ENCODE assay signal across 19 cellular contexts in genomic region chr14:33908540-33909223, GRCh38. TPM values are rescaled to one million over a fixed set of nuclear protein-coding genes. Genes with fewer than 3 reads are reported as not detected.
DNase-seq lines count a peak whose midpoint lies in the region; ATAC-seq, FAIRE-seq and TF ChIP-seq lines count a peak whose summit lies in the region.
"Had no signal": no experiment of that assay in that cellular context is flagged by ENCODE, and none has a peak within 500 bp of the region (broad histone marks: within the 10 kb centered on the region; RNA-seq: fewer than 3 reads in every experiment).

No MANE protein-coding gene starts in this region.

- no peak overlapping the region for H4K5ac ChIP-seq in H1 (ENCODE audit: insufficient read length, low read depth, low read length)

- H2BK5ac ChIP-seq in H1 (ENCODE audit: low read depth, low read length), result no peak overlapping the region; the same call in 1 of the 2 replicates

- no peaks in the 10 kb centered on the region for H4K20me1 ChIP-seq in H1 (replicated peaks in 1 of 2; ENCODE audit: control insufficient read depth in 1 of 2, insufficient read depth in 2 of 2, low read length in 2 of 2)

- H2BK12ac ChIP-seq in H1 (ENCODE audit: low read depth, low read length), result 0 out of 2 replicates have a peak overlapping the region, but pooled peaks have one; percentile 27

- ATAC-seq in mucosa of descending colon, result peak; percentile 87
- ATAC-seq: heart right ventricle, lower lobe of right lung, T-helper 17 cell had no signal

- H3K14ac ChIP-seq in H1 (ENCODE audit: insufficient read length), result no peak overlapping the region

- H3K27ac ChIP-seq in H1 (ENCODE audit: low read depth, low read length), result no peak overlapping the region
- H3K27ac ChIP-seq: adrenal gland, heart right ventricle, lower lobe of right lung, thyroid gland had no signal

- H3K23ac ChIP-seq in H1 (ENCODE audit: insufficient read length), result no peak overlapping the region

- H3K18ac ChIP-seq in H1 (ENCODE audit: extremely low read depth, low read length), result no peak overlapping the region

- POLR2A ChIA-PET in H1 (lab: Charles Lee; ENCODE audit: partially characterized antibody), result interaction anchor here (1.3 kb wide), 1 partner anchor 41 kb away, joined by 3 read pairs; no protein-coding TSS in a partner anchor

- H3K79me1 ChIP-seq in H1 (ENCODE audit: low read depth, low read length), result no peaks in the 10 kb centered on the region

- H3K56ac ChIP-seq in H1 (replicated peaks; ENCODE audit: insufficient read length, low read depth, low read length), result no peak overlapping the region

- no peaks in the 10 kb centered on the region; a peak in 1 of 4 replicates for H3K9me3 ChIP-seq in H1 (ENCODE audit: insufficient read depth in 2 of 2, low read depth in 1 of 2, low read length in 1 of 2)
- no peaks in the 10 kb centered on the region for H3K9me3 ChIP-seq in mucosa of descending colon
- H3K9me3 ChIP-seq: adrenal gland, heart right ventricle, lower lobe of right lung, thyroid gland had no signal

- H2AK5ac ChIP-seq in H1 (ENCODE audit: low read depth, low read length), result no peak overlapping the region

- H3K4me2 ChIP-seq in H1 (ENCODE audit: insufficient read depth in 1 of 2, low read depth in 2 of 2, low read length in 2 of 2), result no peak overlapping the region

- no peak overlapping the region for H2BK20ac ChIP-seq in H1 (ENCODE audit: low read length)

- TF ChIP-seq CTCF in GM12865 (IDR thresholded peaks at IDR 0.05; ENCODE audit: insufficient read depth, low read depth, low read length, missing control alignments), result no peak
- peak; percentile 48 to 62 (median 52) for TF ChIP-seq CTCF in H1 (IDR thresholded peaks at IDR 0.05; ENCODE audit: control extremely low read depth in 1 of 3, insufficient read depth in 1 of 3, low read depth in 1 of 3, low read length in 3 of 3)
- no peak for TF ChIP-seq CTCF in mucosa of descending colon (IDR thresholded peaks at IDR 0.05)

- intact Hi-C loops in mucosa of descending colon (cut with DNase I, micrococcal nuclease), result no loop called here

- H3K4me3 ChIP-seq in GM12865 (ENCODE audit: low read depth, low read length), result no peak overlapping the region
- H3K4me3 ChIP-seq in H1 (ENCODE audit: extremely low read depth in 1 of 4, insufficient read depth in 2 of 4, low read depth in 3 of 4, low read length in 4 of 4), result no peak overlapping the region
- no peak overlapping the region for H3K4me3 ChIP-seq in mucosa of descending colon
- H3K4me3 ChIP-seq: adrenal gland, heart right ventricle, lower lobe of right lung, thyroid gland had no signal

- in situ Hi-C loops in G401 (cut with HindIII; ENCODE audit: low sequenced_read_pairs), result no loop called here

- no peaks in the 10 kb centered on the region for H3K27me3 ChIP-seq in H1 (replicated peaks in 1 of 4; ENCODE audit: control insufficient read depth in 3 of 4, extremely low read depth in 1 of 4, insufficient read depth in 3 of 4, low read length in 3 of 4)
- H3K27me3 ChIP-seq: heart right ventricle, thyroid gland had no signal

- no peak overlapping the region for H4K91ac ChIP-seq in H1 (replicated peaks; ENCODE audit: insufficient read length, low read length)

- no peaks in the 10 kb centered on the region for H3K23me2 ChIP-seq in H1 (ENCODE audit: low read depth, low read length)

- no peak overlapping the region for H3K9ac ChIP-seq in H1 (replicated peaks in 1 of 4; ENCODE audit: extremely low read depth in 1 of 4, low read depth in 3 of 4, low read length in 3 of 4)

- H3K4ac ChIP-seq in H1 (replicated peaks; ENCODE audit: insufficient read length, low read depth, low read length), result no peak overlapping the region

- no peak overlapping the region for H2BK15ac ChIP-seq in H1 (ENCODE audit: low read length)

- no peaks in the 10 kb centered on the region; a peak in 1 of 7 replicates for H3K4me1 ChIP-seq in H1 (replicated peaks in 1 of 4; ENCODE audit: control insufficient read depth in 3 of 4, insufficient read depth in 4 of 4, low read length in 3 of 4)
- H3K4me1 ChIP-seq in mucosa of descending colon (ENCODE audit: low read depth), result no peaks in the 10 kb centered on the region
- H3K4me1 ChIP-seq: adrenal gland, heart right ventricle, lower lobe of right lung, thyroid gland had no signal

- no peak overlapping the region for H2BK120ac ChIP-seq in H1 (replicated peaks; ENCODE audit: low read depth, low read length)

- 91% methylated on average over 13 of the region's 13 CpGs; no CpG with 5 or more reads in 1 of the 2 experiments for WGBS in H1 (ENCODE audit: extremely low coverage in 1 of 2, insufficient coverage in 1 of 2, insufficient read length in 1 of 2, insufficient replicate concordance in 2 of 2, low coverage in 1 of 2, low lambda C conversion rate in 2 of 2, missing lambda C conversion rate in 1 of 2), 2 experiments

- TF ChIP-seq EP300 in H1 (IDR thresholded peaks at IDR 0.05; ENCODE audit: borderline replicate concordance in 1 of 2, low read depth in 2 of 2, low read length in 2 of 2), result no peak

- peak; percentile 65 for TF ChIP-seq RAD21 in H1 (IDR thresholded peaks at IDR 0.05 in 1 of 2, conservative IDR thresholded peaks at IDR 0.05 in 1 of 2; ENCODE audit: low read depth in 2 of 2, low read length in 2 of 2)

- CTCF ChIA-PET in H1 (lab: Charles Lee; ENCODE audit: partially characterized antibody), result interaction anchor here (0.7 to 4.8 kb wide), 21 partner anchors 9 to 398 kb away, joined by 3 to 42 read pairs (median 5); no protein-coding TSS in a partner anchor

- no peak for TF ChIP-seq POLR2A in H1 (IDR thresholded peaks at IDR 0.05; ENCODE audit: control extremely low read depth in 1 of 2, low read depth in 2 of 2, low read length in 2 of 2)

- H3K36me3 ChIP-seq in H1 (ENCODE audit: control insufficient read depth in 2 of 4, insufficient read depth in 4 of 4, low read length in 3 of 4) (no peaks in the 10 kb centered on the region), mucosa of descending colon (ENCODE audit: low read depth) (no peaks in the 10 kb centered on the region)
- H3K36me3 ChIP-seq: adrenal gland, heart right ventricle, lower lobe of right lung, thyroid gland had no signal

- no peaks in the 10 kb centered on the region for H3K79me2 ChIP-seq in H1 (ENCODE audit: control insufficient read depth in 1 of 2, insufficient read depth in 2 of 2, low read length in 2 of 2)

- no peak overlapping the region for H2AFZ ChIP-seq in H1 (ENCODE audit: low read length)

- no peak for FAIRE-seq in H1 (lab: Jason Lieb, UNC)

- DNase-seq in GM12865 (ENCODE audit: low read depth) (peak; percentile 4), NAMALWA (ENCODE audit: low spot score) (peak; percentile 0), H1 (ENCODE audit: low read depth in 1 of 2, low spot score in 2 of 2) (no peak), mucosa of descending colon (peak in 2 of 3 donors; percentile 52 to 68), G401 (ENCODE audit: low spot score) (no peak), globus pallidus (ENCODE audit: low spot score) (no peak)
- no peak for DNase-seq in activated T-cell treated with anti-CD3 and anti-CD28 coated beads, Interleukin-2, amount 50 U/mL, for 48 hours
- DNase-seq: activated CD4-positive, alpha-beta T cell treated with anti-CD3 and anti-CD28 coated beads for 4 hours; adrenal gland; CD4-positive, alpha-beta T cell; cerebellar nuclear complex; heart right ventricle; KG1; lower lobe of right lung; NCI-H1436 treated with DMSO at 0.1 percent for 48 hours; retina; stimulated activated CD8-positive, alpha-beta memory T cell treated with anti-CD3 and anti-CD28 coated beads, Interleukin-4, amount 100 ng/mL, for 48 hours; T-helper 17 cell; thyroid gland had no signal

- no peak overlapping the region for H4K8ac ChIP-seq in H1 (ENCODE audit: extremely low read depth, insufficient read depth, low read length)

TF ChIP-seq in H1, 55 proteins besides CTCF, POLR2A, EP300 and RAD21:
- TF ChIP-seq CBX5 (IDR thresholded peaks at IDR 0.05; ENCODE audit: low read depth, low read length) (no peak), BCL11A (IDR thresholded peaks at IDR 0.05; ENCODE audit: low read depth in 2 of 2, low read length in 2 of 2) (no peak), USF2 (IDR thresholded peaks at IDR 0.05; ENCODE audit: low read length) (peak; percentile 78), SIRT6 (IDR thresholded peaks at IDR 0.05; ENCODE audit: low read length) (no peak), JUND (IDR thresholded peaks at IDR 0.05; ENCODE audit: low read length) (no peak), CHD2 (IDR thresholded peaks at IDR 0.05; ENCODE audit: low read length) (no peak), RFX5 (IDR thresholded peaks at IDR 0.05; ENCODE audit: borderline replicate concordance, low read depth, low read length) (no peak)
TF ChIP-seq in H1: peak in this region for 1.

RNA-seq across cellular contexts. Expression of gene EGLN3, which starts 42.2 kb away (rescaled TPM):
- 24.4 and 27.3 TPM in 2 replicates for total RNA-seq in H1 (2021; fragmentation: NEBNext Ultra II Directional; extraction: Animal tissue kit (Norgen Biotek cat#: 25700))
- 8.8 and 10.6 TPM in 2 replicates for polyA plus RNA-seq in H1 (2011; rRNA removed)
- 13.0 TPM for polyA plus RNA-seq in H1 (2011; cell fraction: cytosol; rRNA removed)
- 11.4 TPM for polyA plus RNA-seq in H1 (2011; cell fraction: nucleus; rRNA removed)
- polyA plus RNA-seq in H1 (2012, experiment 1 of 2), result 20.1 to 25.6 TPM (median 23.9 TPM) in 4 replicates
- 19.0 TPM for polyA plus RNA-seq in H1 (2012, experiment 2 of 2)
- polyA plus RNA-seq in H1 (2013, experiment 1 of 2), result 12.5 TPM
- 14.1 TPM for polyA plus RNA-seq in H1 (2013, experiment 2 of 2)
- polyA minus RNA-seq in H1 (2011; rRNA and poly(A)+ RNA removed), result 28.2 and 29.5 TPM in 2 replicates
- polyA minus RNA-seq in H1 (2011; cell fraction: cytosol; rRNA and poly(A)+ RNA removed), result 16.9 TPM
- polyA minus RNA-seq in H1 (2011; cell fraction: nucleus; rRNA and poly(A)+ RNA removed), result 37.3 TPM
- total RNA-seq in mucosa of descending colon, result 100 to 1,000 TPM in 1 of 3 donors, 10 to 100 TPM in 2; 50.8 to 140 (median 72.8) TPM
- total RNA-seq in G401 (2014; rRNA removed; shearing (Covaris generic)), result 3.9 and 4.8 TPM in 2 replicates

Comparison
In these comparisons a context has a peak if more than half of its experiments do, and no peak if none do; other contexts are left out.
1. DNase-seq: peak in GM12865 (single experiment), NAMALWA (single experiment) and mucosa of descending colon (2 of 3); none in H1 (0 of 2), G401 (single experiment), globus pallidus (single experiment) and activated T-cell treated with anti-CD3 and anti-CD28 coated beads, Interleukin-2, amount 50 U/mL, for 48 hours (0 of 2).
2. CTCF ChIP-seq: peak in H1 (3 of 3); none in GM12865 (single experiment) and mucosa of descending colon (single experiment).